In the genomic region with DNA sequence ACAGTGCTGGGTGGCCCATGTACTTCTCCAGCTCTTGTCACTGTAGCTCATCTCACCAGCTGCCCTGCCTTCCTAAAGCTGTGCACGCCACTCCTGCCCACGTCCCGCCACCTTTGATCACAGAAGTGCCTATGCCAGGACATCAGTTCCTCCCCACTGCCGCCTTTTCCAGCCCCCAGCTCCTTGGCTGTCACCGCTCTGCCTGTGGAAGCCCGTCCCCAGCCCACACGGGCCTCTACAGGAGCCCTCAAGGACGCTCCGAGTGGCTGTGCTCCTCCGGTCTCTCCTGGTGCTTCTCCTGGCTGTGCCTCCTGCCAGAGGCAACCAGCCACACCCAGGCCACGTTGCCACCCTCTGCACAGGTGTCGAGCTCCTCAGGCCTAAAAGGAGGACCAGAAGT, we compare ENCODE assay signal across 25 cellular contexts. TPM values are rescaled to one million over a fixed set of nuclear protein-coding genes. Genes with fewer than 3 reads are reported as not detected.
DNase-seq lines count a peak whose midpoint lies in the region; ATAC-seq and TF ChIP-seq lines count a peak whose summit lies in the region.
"Had no signal": no experiment of that assay in that cellular context is flagged by ENCODE, and none has a peak within 500 bp of the region (broad histone marks: within the 10 kb centered on the region; RNA-seq: fewer than 3 reads in every experiment).

No MANE protein-coding gene starts in this region.

- POLR2A ChIA-PET in activated CD8-positive, alpha-beta T cell treated with anti-CD3 and anti-CD28 coated beads, Interleukin-2, amount 10 ng/mL, durations not matched to agents 7 days and 5 days (lab: Charles Lee), result no interaction called here
- POLR2A ChIA-PET in activated CD8-positive, alpha-beta T cell treated with anti-CD3 and anti-CD28 coated beads for 36 hours (lab: Charles Lee), result no interaction called here

- no peak overlapping the region for H3K4me3 Mint-ChIP-seq in activated CD8-positive, alpha-beta T cell treated with anti-CD3 and anti-CD28 coated beads, Interleukin-2, amount 10 ng/mL, durations not matched to agents 7 days and 5 days
- no peak overlapping the region for H3K4me3 Mint-ChIP-seq in activated CD8-positive, alpha-beta T cell treated with anti-CD3 and anti-CD28 coated beads for 36 hours
- H3K4me3 Mint-ChIP-seq in endodermal cell, result no peak overlapping the region
- no peak overlapping the region for H3K4me3 Mint-ChIP-seq in neural crest cell
- H3K4me3 Mint-ChIP-seq: CD14-positive monocyte, HFFc6 had no signal

- H3K27ac Mint-ChIP-seq in activated CD8-positive, alpha-beta T cell treated with anti-CD3 and anti-CD28 coated beads, Interleukin-2, amount 10 ng/mL, durations not matched to agents 7 days and 5 days, result peak overlapping the region; percentile 29
- H3K27ac Mint-ChIP-seq in activated CD8-positive, alpha-beta T cell treated with anti-CD3 and anti-CD28 coated beads for 36 hours, result no peak overlapping the region
- H3K27ac Mint-ChIP-seq in endodermal cell, result peak overlapping the region; percentile 44
- peak overlapping the region; percentile 62 for H3K27ac Mint-ChIP-seq in neural crest cell (ENCODE audit: unreplicated experiment)
- H3K27ac Mint-ChIP-seq: CD14-positive monocyte, HFFc6 had no signal

- no peak overlapping the region for H3K9ac ChIP-seq in endodermal cell (ENCODE audit: extremely low read depth, low read length, poor library complexity, severe bottlenecking)
- H3K9ac ChIP-seq: BLaER1 treated with 17β-estradiol and CSF1 and Interleukin-3, amounts not matched to agents 10 nM and 100 nM had no signal

- intact Hi-C loops in activated CD8-positive, alpha-beta T cell treated with anti-CD3 and anti-CD28 coated beads for 36 hours (cut with micrococcal nuclease), result loop anchor here (10.0 kb wide), 1 partner anchor 98 kb away; no protein-coding TSS in a partner anchor
- intact Hi-C loops in upper lobe of right lung (cut with DNase I), result no loop called here

- CTCF ChIA-PET in activated CD8-positive, alpha-beta T cell treated with anti-CD3 and anti-CD28 coated beads, Interleukin-2, amount 10 ng/mL, durations not matched to agents 7 days and 5 days (lab: Charles Lee), result interaction anchor here (8.8 kb wide), 1 partner anchor 6 kb away, joined by 118 read pairs; no protein-coding TSS in a partner anchor
- CTCF ChIA-PET in activated CD8-positive, alpha-beta T cell treated with anti-CD3 and anti-CD28 coated beads for 36 hours (lab: Charles Lee), result interaction anchor here (1.0 kb wide), 1 partner anchor 50 kb away, joined by 3 read pairs; the partner anchor contains the start of gene CRHR2

- H3K27me3 ChIP-seq in endodermal cell (ENCODE audit: control insufficient read depth, insufficient read depth, low read length, poor library complexity, severe bottlenecking) (no peaks in the 10 kb centered on the region), upper lobe of right lung (no peaks in the 10 kb centered on the region)
- H3K27me3 ChIP-seq: BE2C; BLaER1 treated with 17β-estradiol and CSF1 and Interleukin-3, amounts not matched to agents 10 nM and 100 nM had no signal

- H3K27ac ChIP-seq in endodermal cell (ENCODE audit: low read depth, low read length) (no peak overlapping the region), upper lobe of right lung (no peak overlapping the region)
- H3K27ac ChIP-seq: A549; BLaER1 treated with 17β-estradiol and CSF1 and Interleukin-3, amounts not matched to agents 10 nM and 100 nM had no signal

- 84 to 95% methylated on average over 4 to 12 of the region's 12 CpGs for WGBS in endodermal cell (ENCODE audit: insufficient coverage in 1 of 2, insufficient read length in 1 of 2), 2 experiments

- no peaks in the 10 kb centered on the region for H3K27me3 Mint-ChIP-seq in activated CD8-positive, alpha-beta T cell treated with anti-CD3 and anti-CD28 coated beads, Interleukin-2, amount 10 ng/mL, durations not matched to agents 7 days and 5 days (ENCODE audit: low read depth)
- no peaks in the 10 kb centered on the region for H3K27me3 Mint-ChIP-seq in activated CD8-positive, alpha-beta T cell treated with anti-CD3 and anti-CD28 coated beads for 36 hours
- peaks cover 11% of the 10 kb centered on the region for H3K27me3 Mint-ChIP-seq in endodermal cell (ENCODE audit: insufficient read depth)
- peaks cover 6% of the 10 kb centered on the region for H3K27me3 Mint-ChIP-seq in neural crest cell (ENCODE audit: low read depth)
- H3K27me3 Mint-ChIP-seq: CD4-positive, alpha-beta memory T cell had no signal

- H3K4me3 ChIP-seq in endodermal cell (ENCODE audit: low read length), result no peak overlapping the region
- no peak overlapping the region for H3K4me3 ChIP-seq in upper lobe of right lung
- H3K4me3 ChIP-seq: A549; BLaER1 treated with 17β-estradiol and CSF1 and Interleukin-3, amounts not matched to agents 10 nM and 100 nM; HAP-1 had no signal

- no peak for DNase-seq in activated CD8-positive, alpha-beta T cell treated with anti-CD3 and anti-CD28 coated beads, Interleukin-2, amount 10 ng/mL, durations not matched to agents 7 days and 5 days
- no peak for DNase-seq in activated CD8-positive, alpha-beta T cell treated with anti-CD3 and anti-CD28 coated beads for 36 hours
- DNase-seq in endodermal cell, result no peak
- DNase-seq in neural crest cell (ENCODE audit: low read depth, low spot score), result no peak
- peak; percentile 56 for DNase-seq in upper lobe of right lung
- DNase-seq in SIG-M5 (lab: John Stamatoyannopoulos, UW), result no peak
- DNase-seq: 8988T; ACHN; AML-193; BE2C; Calu3; CD4-positive, alpha-beta memory T cell; COR-L47; DMS53; DMS79 treated with DMSO at 0.1 percent for 48 hours; GF-D8; GOT3; HFFc6 had no signal

- H3K36me3 ChIP-seq in endodermal cell (ENCODE audit: control insufficient read depth, insufficient read depth, low read length), result no peaks in the 10 kb centered on the region
- no peaks in the 10 kb centered on the region for H3K36me3 ChIP-seq in upper lobe of right lung
- H3K36me3 ChIP-seq: BE2C; BLaER1 treated with 17β-estradiol and CSF1 and Interleukin-3, amounts not matched to agents 10 nM and 100 nM; HAP-1 had no signal

- no peak for ATAC-seq in activated CD8-positive, alpha-beta T cell treated with anti-CD3 and anti-CD28 coated beads, Interleukin-2, amount 10 ng/mL, durations not matched to agents 7 days and 5 days
- ATAC-seq in activated CD8-positive, alpha-beta T cell treated with anti-CD3 and anti-CD28 coated beads for 36 hours, result no peak
- ATAC-seq in upper lobe of right lung (no peak), HG02884 (IDR thresholded peaks at IDR 0.05; ENCODE audit: unreplicated experiment) (no peak)
- ATAC-seq: A549 had no signal

- peaks cover 3% of the 10 kb centered on the region for H3K36me3 Mint-ChIP-seq in activated CD8-positive, alpha-beta T cell treated with anti-CD3 and anti-CD28 coated beads, Interleukin-2, amount 10 ng/mL, durations not matched to agents 7 days and 5 days (ENCODE audit: low read depth)
- no peaks in the 10 kb centered on the region for H3K36me3 Mint-ChIP-seq in activated CD8-positive, alpha-beta T cell treated with anti-CD3 and anti-CD28 coated beads for 36 hours (ENCODE audit: low read depth)
- no peaks in the 10 kb centered on the region for H3K36me3 Mint-ChIP-seq in endodermal cell (ENCODE audit: low read depth)
- H3K36me3 Mint-ChIP-seq in neural crest cell (ENCODE audit: low read depth), result no peaks in the 10 kb centered on the region
- H3K36me3 Mint-ChIP-seq: CD14-positive monocyte; CD4-positive, alpha-beta memory T cell had no signal

- no peaks in the 10 kb centered on the region for H3K9me3 Mint-ChIP-seq in activated CD8-positive, alpha-beta T cell treated with anti-CD3 and anti-CD28 coated beads, Interleukin-2, amount 10 ng/mL, durations not matched to agents 7 days and 5 days (ENCODE audit: insufficient read depth)
- no peaks in the 10 kb centered on the region for H3K9me3 Mint-ChIP-seq in activated CD8-positive, alpha-beta T cell treated with anti-CD3 and anti-CD28 coated beads for 36 hours
- peaks cover 7% of the 10 kb centered on the region for H3K9me3 Mint-ChIP-seq in endodermal cell
- H3K9me3 Mint-ChIP-seq in neural crest cell, result no peaks in the 10 kb centered on the region
- H3K9me3 Mint-ChIP-seq: HFFc6 had no signal

- no peak for TF ChIP-seq CTCF in activated CD8-positive, alpha-beta T cell treated with anti-CD3 and anti-CD28 coated beads for 36 hours (IDR thresholded peaks at IDR 0.05)
- no peak for TF ChIP-seq CTCF in endodermal cell (conservative IDR thresholded peaks at IDR 0.05)
- TF ChIP-seq CTCF in neural crest cell (conservative IDR thresholded peaks at IDR 0.05), result no peak
- TF ChIP-seq CTCF in upper lobe of right lung (IDR thresholded peaks at IDR 0.05), result no peak

- H3K9me3 ChIP-seq in endodermal cell (ENCODE audit: control insufficient read depth, low read length) (no peaks in the 10 kb centered on the region), upper lobe of right lung (no peaks in the 10 kb centered on the region)
- H3K9me3 ChIP-seq: BE2C, HAP-1 had no signal

- H3K4me1 Mint-ChIP-seq in activated CD8-positive, alpha-beta T cell treated with anti-CD3 and anti-CD28 coated beads, Interleukin-2, amount 10 ng/mL, durations not matched to agents 7 days and 5 days (ENCODE audit: low read depth), result peaks cover 44% of the 10 kb centered on the region
- peaks cover 39% of the 10 kb centered on the region for H3K4me1 Mint-ChIP-seq in activated CD8-positive, alpha-beta T cell treated with anti-CD3 and anti-CD28 coated beads for 36 hours (ENCODE audit: low read depth)
- H3K4me1 Mint-ChIP-seq in endodermal cell, result no peaks in the 10 kb centered on the region
- H3K4me1 Mint-ChIP-seq in neural crest cell, result no peaks in the 10 kb centered on the region

- no peaks in the 10 kb centered on the region for H3K4me1 ChIP-seq in endodermal cell (ENCODE audit: control insufficient read depth, insufficient read depth, low read length)
- no peaks in the 10 kb centered on the region for H3K4me1 ChIP-seq in upper lobe of right lung
- H3K4me1 ChIP-seq: A549, BE2C, HAP-1 had no signal

RNA-seq across cellular contexts. Expression of gene INMT, which starts 19.3 kb away (rescaled TPM):
- total RNA-seq in activated CD8-positive, alpha-beta T cell treated with anti-CD3 and anti-CD28 coated beads, Interleukin-2, amount 10 ng/mL, durations not matched to agents 7 days and 5 days, result not detected
- not detected for total RNA-seq in activated CD8-positive, alpha-beta T cell treated with anti-CD3 and anti-CD28 coated beads for 36 hours
- total RNA-seq in endodermal cell, result 1 to 10 TPM; 3.0 to 3.3 TPM
- 0.85 TPM for polyA plus RNA-seq in endodermal cell (2013, experiment 1 of 2)
- 1.6 TPM for polyA plus RNA-seq in endodermal cell (2013, experiment 2 of 2)
- total RNA-seq in neural crest cell, result 0.34 and 0.77 TPM in 2 replicates
- total RNA-seq in upper lobe of right lung, result 501 TPM
- total RNA-seq: Calu3, HFFc6 had no signal
- polyA plus RNA-seq: A549, CD14-positive monocyte had no signal

RNA-seq across cellular contexts. Expression of gene MINDY4, which starts 38.6 kb away (rescaled TPM):
- total RNA-seq in activated CD8-positive, alpha-beta T cell treated with anti-CD3 and anti-CD28 coated beads, Interleukin-2, amount 10 ng/mL, durations not matched to agents 7 days and 5 days, result 1 to 10 TPM; 1.3 to 1.5 TPM
- total RNA-seq in activated CD8-positive, alpha-beta T cell treated with anti-CD3 and anti-CD28 coated beads for 36 hours, result 1 to 10 TPM; 1.3 to 1.7 TPM
- total RNA-seq in endodermal cell (1 to 10 TPM; 7.2 to 8.1 TPM), neural crest cell (8.6 and 9.2 TPM in 2 replicates), upper lobe of right lung (20.1 TPM)
- 4.4 TPM for polyA plus RNA-seq in endodermal cell (2013, experiment 1 of 2)
- polyA plus RNA-seq in endodermal cell (2013, experiment 2 of 2), result 4.1 TPM

RNA-seq across cellular contexts. Expression of gene CRHR2, which starts 50.4 kb away (rescaled TPM):
- total RNA-seq in activated CD8-positive, alpha-beta T cell treated with anti-CD3 and anti-CD28 coated beads, Interleukin-2, amount 10 ng/mL, durations not matched to agents 7 days and 5 days, result not detected
- not detected for total RNA-seq in activated CD8-positive, alpha-beta T cell treated with anti-CD3 and anti-CD28 coated beads for 36 hours
- total RNA-seq in endodermal cell (not detected), neural crest cell (0.18 TPM in 1 of 2 replicates, not detected in the other), upper lobe of right lung (not detected)
- polyA plus RNA-seq in endodermal cell (2013, experiment 1 of 2), result 0.11 TPM
- polyA plus RNA-seq in endodermal cell (2013, experiment 2 of 2), result not detected
- total RNA-seq: Calu3; CD4-positive, alpha-beta memory T cell; Daoy; G401; HFFc6 had no signal
- polyA plus RNA-seq: A549; CD14-positive monocyte; CD4-positive, alpha-beta memory T cell had no signal

Comparison
In these comparisons a context has a peak if more than half of its experiments do, and no peak if none do; other contexts are left out.
1. RNA of gene INMT, which starts 19.3 kb away (total RNA-seq): 501 TPM in upper lobe of right lung (single experiment); 3.0 to 3.3 TPM in endodermal cell, 0.34 to 0.77 TPM in neural crest cell, not detected in activated CD8-positive, alpha-beta T cell treated with anti-CD3 and anti-CD28 coated beads for 36 hours and not detected in activated CD8-positive, alpha-beta T cell treated with anti-CD3 and anti-CD28 coated beads, Interleukin-2, amount 10 ng/mL, durations not matched to agents 7 days and 5 days; every median in the first group is over 100 times any median in the second.